ENCODE assay signal across 23 cellular contexts in genomic region chr6:114733596-114733995, GRCh38.
"Had no signal": no experiment of that assay in that cellular context is flagged by ENCODE, and none has a peak within 500 bp of the region (broad histone marks: within the 10 kb centered on the region; RNA-seq: fewer than 3 reads in every experiment).

No MANE protein-coding gene starts in this region.

- H3K36me3 Mint-ChIP-seq: mesothelial cell of epicardium, naive B cell had no signal

- H3K27ac Mint-ChIP-seq: mesothelial cell of epicardium, naive B cell had no signal

- H3K27me3 Mint-ChIP-seq: naive B cell had no signal

- H3K9me3 Mint-ChIP-seq: mesothelial cell of epicardium had no signal

- DNase-seq: dermis blood vessel endothelial cell; dorsolateral prefrontal cortex; effector CD4-positive, alpha-beta T cell; effector memory CD4-positive, alpha-beta T cell; erythroblast; esophagus squamous epithelium; foreskin melanocyte; gastrocnemius medialis; glutamatergic neuron; head of caudate nucleus; heart right ventricle; hippocampal formation; left cardiac atrium; left lung; left ventricle myocardium superior; lower lobe of right lung; mesenchymal stem cell; mucosa of descending colon; naive B cell had no signal

- H3K27ac ChIP-seq: coronary artery, dorsolateral prefrontal cortex, epithelial cell of prostate, esophagus squamous epithelium, gastrocnemius medialis, heart right ventricle, left lung, lower lobe of right lung had no signal

- ATAC-seq: esophagus mucosa, gastrocnemius medialis, heart right ventricle, left cardiac atrium, left lung, left ventricle myocardium superior, lower lobe of right lung, mucosa of descending colon had no signal

- H3K4me3 Mint-ChIP-seq: mesothelial cell of epicardium, naive B cell had no signal

- H3K9me3 ChIP-seq: esophagus squamous epithelium, gastrocnemius medialis, left lung, lower lobe of right lung, mucosa of descending colon had no signal

- H3K4me1 Mint-ChIP-seq: naive B cell had no signal

- H3K36me3 ChIP-seq: esophagus squamous epithelium, gastrocnemius medialis, heart right ventricle, left lung, lower lobe of right lung had no signal

- H3K27me3 ChIP-seq: dorsolateral prefrontal cortex, esophagus squamous epithelium, gastrocnemius medialis, heart right ventricle, left lung had no signal

- H3K4me3 ChIP-seq: coronary artery, dorsolateral prefrontal cortex, esophagus squamous epithelium, gastrocnemius medialis, heart right ventricle, left lung, lower lobe of right lung, mucosa of descending colon had no signal

- H3K4me1 ChIP-seq: esophagus squamous epithelium, gastrocnemius medialis, heart right ventricle, left lung, lower lobe of right lung had no signal
